8 cellular contexts compared by ENCODE assay signal in genomic region chr1:159211331-159212136, GRCh38. TPM values are rescaled to one million over a fixed set of nuclear protein-coding genes. Genes with fewer than 3 reads are reported as not detected.
DNase-seq lines count a peak whose midpoint lies in the region; ATAC-seq and TF ChIP-seq lines count a peak whose summit lies in the region.

No MANE protein-coding gene starts in this region.

- DNase-seq in NOMO-1 (lab: John Stamatoyannopoulos, UW; ENCODE audit: unreplicated experiment in 2 of 2), result peak; percentile 14 to 26
- DNase-seq in NOMO-1 treated with dmso at 0.1 percent for 144 hours (lab: John Stamatoyannopoulos, UW; ENCODE audit: unreplicated experiment), result no peak
- peak; percentile 59 for DNase-seq in NCI-H1105 treated with DMSO at 0.1 percent for 48 hours (lab: John Stamatoyannopoulos, UW)
- peak; percentile 35 for DNase-seq in activated CD4-positive, alpha-beta T cell treated with anti-CD3 and anti-CD28 coated beads, Interleukin-2, amount 50 U/mL, for 1 hour
- DNase-seq in epithelial cell of proximal tubule (ENCODE audit: low read depth), result peak; percentile 63
- DNase-seq in omental fat pad (ENCODE audit: low spot score), result no peak

- peak overlapping the region; percentile 39 for H3K4me3 ChIP-seq in epithelial cell of proximal tubule (ENCODE audit: low read depth, low read length)

- peak; percentile 44 for ATAC-seq in omental fat pad (ENCODE audit: low FRiP score)
- ATAC-seq in HG03439 (IDR thresholded peaks at IDR 0.05; ENCODE audit: unreplicated experiment), result no peak
- ATAC-seq in GM18907 (IDR thresholded peaks at IDR 0.05; ENCODE audit: unreplicated experiment), result no peak

- TF ChIP-seq CTCF in epithelial cell of proximal tubule (conservative IDR thresholded peaks at IDR 0.05; ENCODE audit: low read depth, low read length), result peak; percentile 88
- TF ChIP-seq CTCF in omental fat pad (IDR thresholded peaks at IDR 0.05), result no peak

RNA-seq across cellular contexts. Expression of gene ACKR1, which starts 6.9 kb away (rescaled TPM):
- not detected in 2 replicates for total RNA-seq in epithelial cell of proximal tubule
- 100 to 1,000 TPM in 2 of 4 donors, 10 to 100 TPM in 2; 72.3 to 360 (median 125) TPM for total RNA-seq in omental fat pad

RNA-seq across cellular contexts. Expression of gene CADM3, which starts 40.1 kb away (rescaled TPM):
- total RNA-seq in epithelial cell of proximal tubule (not detected in 2 replicates), omental fat pad (10 to 100 TPM in 3 of 4 donors, 1 to 10 TPM in 1; 3.9 to 34.4 (median 12.9) TPM)

Comparison
In these comparisons a context has a peak if more than half of its experiments do, and no peak if none do; other contexts are left out.
1. DNase-seq: peak in NOMO-1 (2 of 2), NCI-H1105 treated with DMSO at 0.1 percent for 48 hours (single experiment), activated CD4-positive, alpha-beta T cell treated with anti-CD3 and anti-CD28 coated beads, Interleukin-2, amount 50 U/mL, for 1 hour (single experiment) and epithelial cell of proximal tubule (single experiment); none in NOMO-1 treated with dmso at 0.1 percent for 144 hours (single experiment) and omental fat pad (single experiment).
2. RNA of gene ACKR1, which starts 6.9 kb away (total RNA-seq): 72.3 to 360 TPM in omental fat pad; not detected in epithelial cell of proximal tubule; every median in the first group is over 10 times any median in the second.